8 cellular contexts compared by ENCODE assay signal in the genomic region with DNA sequence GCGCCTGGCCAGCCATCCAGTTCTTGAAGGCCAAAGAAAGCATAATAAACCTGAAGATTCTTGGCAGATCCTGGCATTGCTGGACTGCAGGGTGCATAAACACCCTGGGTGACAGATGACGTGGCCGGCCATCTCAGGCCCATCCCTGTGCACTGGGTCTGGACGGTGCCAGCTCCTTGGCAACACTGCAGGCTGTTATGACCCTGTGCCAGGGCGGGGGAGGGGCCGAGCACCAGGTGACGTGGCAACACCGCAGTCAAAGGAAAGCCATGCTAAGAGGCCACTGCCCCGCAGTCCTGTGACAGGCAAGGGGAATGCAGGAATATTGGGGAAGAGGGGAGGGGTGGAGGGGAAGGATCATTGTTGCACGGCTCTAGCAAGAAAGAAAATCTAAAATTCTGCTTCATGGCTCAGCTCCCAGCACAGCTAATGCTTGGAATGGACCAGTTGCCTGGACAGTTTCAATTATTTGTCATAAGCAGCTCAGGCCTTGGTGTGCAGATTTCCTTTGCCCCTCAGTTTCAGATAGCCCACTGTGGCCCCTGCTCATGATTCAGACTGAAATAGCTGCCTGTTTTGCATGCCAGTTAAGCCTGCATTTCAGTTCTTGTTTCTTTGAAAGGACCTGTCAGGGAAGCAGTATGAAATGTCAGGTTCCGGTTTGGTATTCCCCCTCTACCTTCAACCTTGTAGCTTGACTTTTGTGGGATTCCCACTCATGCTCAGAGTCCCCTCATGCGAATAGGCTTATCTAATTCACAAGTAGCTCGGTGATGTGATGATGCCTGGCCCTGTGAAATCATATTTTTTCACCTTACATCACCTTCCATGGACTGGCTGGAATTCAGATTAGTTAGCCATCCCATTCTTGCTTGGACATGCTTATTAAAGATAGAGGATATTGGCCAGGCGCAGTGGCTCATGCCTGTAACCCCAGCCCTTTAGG. TPM values are rescaled to one million over a fixed set of nuclear protein-coding genes. Genes with fewer than 3 reads are reported as not detected.
DNase-seq lines count a peak whose midpoint lies in the region; ATAC-seq, FAIRE-seq and TF ChIP-seq lines count a peak whose summit lies in the region.

No MANE protein-coding gene starts in this region.

- H3K27me3 ChIP-seq in esophagus squamous epithelium (no peaks in the 10 kb centered on the region), pancreas (no peaks in the 10 kb centered on the region)

- WGBS in esophagus squamous epithelium, 2 donors, result 36 to 40% methylated on average over 6 to 12 of the region's 14 CpGs
- WGBS in pancreas, 2 donors, result 35 to 37% methylated on average over 14 of the region's 14 CpGs

- no peaks in the 10 kb centered on the region for H3K36me3 ChIP-seq in esophagus squamous epithelium
- no peaks in the 10 kb centered on the region for H3K36me3 ChIP-seq in pancreas

- peak overlapping the region; percentile 71 for H3K27ac ChIP-seq in 22Rv1
- peak overlapping the region in 3 of 4 donors; percentile 38 to 72 (median 42) for H3K27ac ChIP-seq in esophagus squamous epithelium
- H3K27ac ChIP-seq in pancreas, result peak overlapping the region; percentile 29 to 61 (median 44)

- intact Hi-C loops in esophagus squamous epithelium (cut with DNase I), result no loop called here
- intact Hi-C loops in pancreas (cut with DNase I), result no loop called here

- H3K4me1 ChIP-seq in esophagus squamous epithelium (peaks cover 0 to 14% (median 8%) of the 10 kb centered on the region in 3 donors), pancreas (peaks cover 0 to 13% (median 0%) of the 10 kb centered on the region in 3 donors)

- H3K4me3 ChIP-seq in esophagus squamous epithelium (no peak overlapping the region), pancreas (no peak overlapping the region)

- peak; percentile 62 for DNase-seq in NCI-H774 (lab: John Stamatoyannopoulos, UW)
- DNase-seq in esophagus squamous epithelium (lab: John Stamatoyannopoulos, UW), result no peak
- peak; percentile 77 to 96 (median 90) for DNase-seq in pancreas
- no peak for DNase-seq in D721Med (ENCODE audit: insufficient read length, low spot score)
- DNase-seq in GF-D8 (lab: John Stamatoyannopoulos, UW), result no peak

- TF ChIP-seq CTCF in 22Rv1 (IDR thresholded peaks at IDR 0.05) (no peak), esophagus squamous epithelium (IDR thresholded peaks at IDR 0.05) (no peak), pancreas (IDR thresholded peaks at IDR 0.05) (no peak), D721Med (IDR thresholded peaks at IDR 0.05; ENCODE audit: insufficient read depth, missing control alignments) (no peak)

- H3K9me3 ChIP-seq in esophagus squamous epithelium, result no peaks in the 10 kb centered on the region
- H3K9me3 ChIP-seq in pancreas, result no peaks in the 10 kb centered on the region

- no peak for TF ChIP-seq POLR2A in esophagus squamous epithelium (IDR thresholded peaks at IDR 0.05)

- FAIRE-seq in pancreas (lab: Jason Lieb, UNC) (no peak), D721Med (lab: Jason Lieb, UNC) (no peak)

- ATAC-seq in GM18858 (IDR thresholded peaks at IDR 0.05; ENCODE audit: unreplicated experiment), result peak; percentile 83
- peak; percentile 81 for ATAC-seq in HG02884 (IDR thresholded peaks at IDR 0.05; ENCODE audit: unreplicated experiment)
- ATAC-seq in pancreas, result peak; percentile 97 to 99 (median 98)

RNA-seq across cellular contexts. Expression of gene DDX6, which starts 29.7 kb away (rescaled TPM):
- total RNA-seq in esophagus squamous epithelium, result 10 to 100 TPM; 69.7 to 96.9 (median 84.6) TPM
- 10 to 100 TPM; 38.3 to 74.2 (median 54.9) TPM for total RNA-seq in pancreas
- polyA plus RNA-seq in pancreas, result 10 to 100 TPM; 16.1 to 20.8 TPM

Comparison
In these comparisons a context has a peak if more than half of its experiments do, and no peak if none do; other contexts are left out.
1. DNase-seq: peak in NCI-H774 (single experiment) and pancreas (6 of 6); none in esophagus squamous epithelium (single experiment), D721Med (single experiment) and GF-D8 (single experiment).
2. Peak in every context shown above with its lines, with median percentiles within 50 percentile points of each other: H3K27ac ChIP-seq and ATAC-seq.